In the genomic region with DNA sequence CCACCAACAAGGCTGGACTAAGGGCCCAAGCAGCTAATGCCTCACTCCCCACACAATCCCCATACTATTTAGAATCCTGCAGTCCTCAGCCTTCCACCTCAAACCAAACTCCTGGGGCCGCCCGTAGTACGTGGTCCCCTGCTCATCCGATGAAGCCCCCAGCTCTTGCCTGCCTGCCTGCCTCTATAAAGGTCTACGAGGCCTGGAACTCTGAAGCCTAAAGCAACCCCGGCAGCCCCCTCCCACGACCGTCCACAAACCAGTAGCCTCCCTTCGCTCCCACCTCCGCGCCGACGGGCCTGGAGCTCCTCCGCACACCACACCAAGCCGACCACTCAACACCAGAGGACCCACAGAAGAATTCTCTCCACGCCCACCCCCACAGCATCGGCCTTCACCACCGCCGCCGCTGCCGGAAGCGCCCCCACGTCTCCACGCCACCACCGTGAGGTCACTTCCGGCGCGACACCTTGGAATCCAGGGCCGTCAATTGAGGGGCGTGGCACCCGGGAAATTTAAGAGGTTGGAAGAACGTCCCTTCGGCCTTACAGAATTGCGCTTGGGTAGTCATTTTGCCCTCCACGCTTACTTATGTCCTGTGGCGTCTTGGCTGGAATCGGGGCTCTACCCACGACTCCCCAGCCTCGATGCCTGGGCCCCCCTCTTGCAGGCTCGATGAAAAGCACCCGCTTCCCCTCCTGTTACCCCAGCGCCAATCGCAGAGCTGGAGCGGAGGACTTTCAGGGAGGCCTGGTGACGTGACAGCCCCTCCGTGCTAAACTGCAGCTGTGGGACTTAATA, we compare ENCODE assay signal across 8 cellular contexts. TPM values are rescaled to one million over a fixed set of nuclear protein-coding genes. Genes with fewer than 3 reads are reported as not detected.
DNase-seq lines count a peak whose midpoint lies in the region; ATAC-seq and TF ChIP-seq lines count a peak whose summit lies in the region.

A gene with protein sequence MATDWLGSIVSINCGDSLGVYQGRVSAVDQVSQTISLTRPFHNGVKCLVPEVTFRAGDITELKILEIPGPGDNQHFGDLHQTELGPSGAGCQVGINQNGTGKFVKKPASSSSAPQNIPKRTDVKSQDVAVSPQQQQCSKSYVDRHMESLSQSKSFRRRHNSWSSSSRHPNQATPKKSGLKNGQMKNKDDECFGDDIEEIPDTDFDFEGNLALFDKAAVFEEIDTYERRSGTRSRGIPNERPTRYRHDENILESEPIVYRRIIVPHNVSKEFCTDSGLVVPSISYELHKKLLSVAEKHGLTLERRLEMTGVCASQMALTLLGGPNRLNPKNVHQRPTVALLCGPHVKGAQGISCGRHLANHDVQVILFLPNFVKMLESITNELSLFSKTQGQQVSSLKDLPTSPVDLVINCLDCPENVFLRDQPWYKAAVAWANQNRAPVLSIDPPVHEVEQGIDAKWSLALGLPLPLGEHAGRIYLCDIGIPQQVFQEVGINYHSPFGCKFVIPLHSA (minus strand): TSS at position 428 of the 801 bp plus-strand sequence. CDS start 20,900 bp downstream, outside the sequence.

- CTCF ChIA-PET in Calu3 (lab: Charles Lee): interaction anchor here (0.6 kb wide), 1 partner anchor 15 kb away, joined by 4 read pairs; no protein-coding TSS in a partner anchor

- intact Hi-C loops in Calu3 (cut with micrococcal nuclease; ENCODE audit: unreplicated experiment): no loop called here

- H3K27me3 Mint-ChIP-seq in Calu3 (ENCODE audit: unreplicated experiment): peaks cover 6% of the 10 kb centered on the region
- H3K27me3 Mint-ChIP-seq in nephron (ENCODE audit: low read depth): peaks cover 7% of the 10 kb centered on the region

- peak; percentile 91 for DNase-seq in Calu3
- DNase-seq in Kasumi-1 (lab: John Stamatoyannopoulos, UW): peak; percentile 81 to 82
- peak; percentile 94 for DNase-seq in RWPE2 (ENCODE audit: low spot score)
- DNase-seq in activated effector memory CD4-positive, alpha-beta T cell treated with Interleukin-2 at 50 U/mL for 16 hours: peak; percentile 77
- peak; percentile 79 for DNase-seq in fibroblast of the aortic adventitia (ENCODE audit: low read depth)
- DNase-seq in stimulated activated naive CD8-positive, alpha-beta T cell treated with anti-CD3 and anti-CD28 coated beads, Interleukin-15, Interleukin-2, amounts not matched to agents 100 U/mL and 50 U/mL, for 24 hours: peak; percentile 92

- H3K36me3 ChIP-seq in RWPE2 (ENCODE audit: low read depth): peaks cover 4% of the 10 kb centered on the region; the same call in 1 of the 2 replicates

- ATAC-seq in GM21529 (IDR thresholded peaks at IDR 0.05; ENCODE audit: unreplicated experiment) (peak; percentile 89), RWPE2 (ENCODE audit: low read depth) (peak; percentile 91)
- ATAC-seq in stimulated activated naive CD8-positive, alpha-beta T cell treated with anti-CD3 and anti-CD28 coated beads, Interleukin-15, Interleukin-2, amounts not matched to agents 100 U/mL and 50 U/mL, for 24 hours: peak; percentile 93

- peak within 1 kb of the TSS; percentile 29 for H3K27ac ChIP-seq in RWPE2 (ENCODE audit: poor library complexity, severe bottlenecking)

- BruUV-seq in Calu3 (replicated peaks; lab: Mats Ljungman, UMichigan): no TSS peak

- peak within 1 kb of the TSS; percentile 99 for H3K27ac Mint-ChIP-seq in Calu3 (ENCODE audit: unreplicated experiment)
- H3K27ac Mint-ChIP-seq in nephron: peak within 1 kb of the TSS; percentile 91 to 99 (median 96)

- H3K36me3 Mint-ChIP-seq in Calu3 (ENCODE audit: insufficient read depth, unreplicated experiment): peaks cover 22% of the 10 kb centered on the region
- peaks cover 9% of the 10 kb centered on the region for H3K36me3 Mint-ChIP-seq in nephron (ENCODE audit: low read depth)

- H3K9me3 ChIP-seq in RWPE2 (ENCODE audit: severe bottlenecking): no peaks in the 10 kb centered on the region

- H3K27me3 ChIP-seq in RWPE2 (ENCODE audit: insufficient read depth, poor library complexity, severe bottlenecking): no peaks in the 10 kb centered on the region

- TF ChIP-seq CTCF in Calu3 (IDR thresholded peaks at IDR 0.05; ENCODE audit: unreplicated experiment) (no peak), RWPE2 (IDR thresholded peaks at IDR 0.05; ENCODE audit: poor library complexity, severe bottlenecking) (no peak), fibroblast of the aortic adventitia (IDR thresholded peaks at IDR 0.05; ENCODE audit: insufficient read depth, low read length) (no peak), nephron (IDR thresholded peaks at IDR 0.05; ENCODE audit: unreplicated experiment in 3 of 3) (no peak)

- peaks cover 4% of the 10 kb centered on the region for H3K4me1 ChIP-seq in RWPE2 (ENCODE audit: insufficient read depth, poor library complexity, severe bottlenecking)

- peak within 1 kb of the TSS; percentile 89 for H3K4me3 ChIP-seq in RWPE2 (ENCODE audit: severe bottlenecking)
- peak within 1 kb of the TSS; percentile 97 for H3K4me3 ChIP-seq in fibroblast of the aortic adventitia (ENCODE audit: low read depth, low read length)

- H3K9me3 Mint-ChIP-seq in Calu3 (ENCODE audit: low read depth, unreplicated experiment) (no peaks in the 10 kb centered on the region), nephron (no peaks in the 10 kb centered on the region)

- H3K4me1 Mint-ChIP-seq in Calu3 (ENCODE audit: low read depth, unreplicated experiment) (peaks cover 10% of the 10 kb centered on the region), nephron (peaks cover 36% of the 10 kb centered on the region)

- peak within 1 kb of the TSS; percentile 98 for H3K4me3 Mint-ChIP-seq in Calu3 (ENCODE audit: low read depth, unreplicated experiment)
- H3K4me3 Mint-ChIP-seq in nephron: peak within 1 kb of the TSS; percentile 99 to 100 (median 100)

RNA-seq across cellular contexts. Expression of the gene that starts here (rescaled TPM):
- total RNA-seq in Calu3 (2022) (65.1 and 70.1 TPM in 2 replicates), fibroblast of the aortic adventitia (ENCODE audit: low replicate concordance) (11.3 and 16.6 TPM in 2 replicates)

Comparison
In these comparisons a context has a peak if more than half of its experiments do, and no peak if none do; other contexts are left out.
1. Peak in every context shown above with its lines: DNase-seq, ATAC-seq, H3K4me3 ChIP-seq and H3K27ac ChIP-seq.